Comparison of ENCODE assay signal across 1 cellular context in the genomic region with DNA sequence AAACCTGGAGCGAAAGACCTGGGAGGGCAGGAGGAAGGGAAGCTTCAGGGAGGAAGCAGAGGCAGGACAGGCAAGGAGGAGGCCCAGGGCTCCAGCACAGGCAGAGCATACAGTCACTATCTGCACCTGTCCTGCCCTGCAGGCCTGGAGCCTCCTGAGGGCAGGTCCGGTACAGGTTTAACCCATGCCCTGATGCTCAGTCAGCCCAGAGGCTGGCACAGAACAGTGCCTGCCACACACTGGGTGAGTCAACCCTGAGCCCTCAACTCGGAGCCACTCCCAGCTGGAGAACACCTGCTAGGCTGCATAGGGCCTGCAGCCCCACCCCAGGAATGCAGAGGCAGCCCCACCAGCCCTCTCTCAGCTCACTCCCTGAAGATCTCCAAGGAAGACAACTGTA.
TF ChIP-seq lines count a peak whose summit lies in the region.

No MANE protein-coding gene starts in this region.

TF ChIP-seq in H1, 55 proteins besides CTCF, POLR2A, EP300 and RAD21:
- TF ChIP-seq TEAD4 (IDR thresholded peaks at IDR 0.05; ENCODE audit: low read depth, low read length) (peak; percentile 79; the same call in 1 of the 2 replicates), USF2 (IDR thresholded peaks at IDR 0.05; ENCODE audit: low read length) (no peak), ASH2L (IDR thresholded peaks at IDR 0.05; ENCODE audit: low read length) (no peak), SP2 (IDR thresholded peaks at IDR 0.05; ENCODE audit: low read length) (no peak), NANOG (IDR thresholded peaks at IDR 0.05; ENCODE audit: insufficient read depth, low read depth, low read length, poor library complexity, severe bottlenecking) (no peak), SP1 (IDR thresholded peaks at IDR 0.05; ENCODE audit: low read depth, low read length) (no peak), RBBP5 (IDR thresholded peaks at IDR 0.05; ENCODE audit: borderline replicate concordance, low read depth, low read length) (no peak)
- TF ChIP-seq, protein P1, sequence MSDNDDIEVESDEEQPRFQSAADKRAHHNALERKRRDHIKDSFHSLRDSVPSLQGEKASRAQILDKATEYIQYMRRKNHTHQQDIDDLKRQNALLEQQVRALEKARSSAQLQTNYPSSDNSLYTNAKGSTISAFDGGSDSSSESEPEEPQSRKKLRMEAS (IDR thresholded peaks at IDR 0.05): no peak
